24 cellular contexts compared by ENCODE assay signal in the genomic region with DNA sequence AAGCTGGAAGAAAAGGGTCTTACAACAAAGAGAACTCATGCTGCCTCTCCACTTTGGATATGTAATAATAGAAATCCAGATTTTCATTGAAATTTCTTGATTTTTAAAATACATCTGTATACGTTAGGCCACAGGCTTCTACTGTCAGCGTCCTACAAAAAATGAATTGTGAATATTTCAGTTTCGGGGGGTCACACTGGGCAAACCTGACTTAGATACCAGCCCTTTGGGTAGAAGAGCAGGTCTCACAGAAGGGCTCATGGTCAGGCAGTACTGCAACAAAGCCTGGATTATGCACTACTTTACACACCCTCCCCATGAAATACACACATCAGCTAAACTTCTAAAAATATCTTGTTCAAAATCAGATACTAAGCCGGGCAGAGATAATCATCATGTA.
"Had no signal": no experiment of that assay in that cellular context is flagged by ENCODE, and none has a peak within 500 bp of the region (broad histone marks: within the 10 kb centered on the region; RNA-seq: fewer than 3 reads in every experiment).

No MANE protein-coding gene starts in this region.

- H3K4me1 ChIP-seq: stomach, testis, thyroid gland, tibial nerve, transverse colon, upper lobe of left lung, upper lobe of right lung, uterus had no signal

- DNase-seq: stimulated activated CD4-positive, alpha-beta T cell treated with anti-CD3 and anti-CD28 coated beads, Interleukin-2, amount 100 ng/mL, for 48 hours; stimulated activated CD4-positive, alpha-beta T cell treated with anti-CD3 and anti-CD28 coated beads, Interleukin-4, amount 100 ng/mL, for 1 hour; stimulated activated CD4-positive, alpha-beta T cell treated with anti-CD3 and anti-CD28 coated beads, Interleukin-4, amount 100 ng/mL, for 24 hours; stimulated activated CD4-positive, alpha-beta T cell treated with anti-CD3 and anti-CD28 coated beads, Interleukin-4, amount 100 ng/mL, for 4 hours; stimulated activated CD8-positive, alpha-beta memory T cell treated with anti-CD3 and anti-CD28 coated beads, Interleukin-4, amount 100 ng/mL, for 48 hours; stimulated activated naive B cell treated with anti-CD40 and anti-IgM and Interleukin-4, amounts not matched to agents 10 μg/mL and 1 μg/mL and 100 μg/mL, for 72 hours; stimulated activated naive CD4-positive, alpha-beta T cell; stimulated activated naive CD4-positive, alpha-beta T cell treated with Interleukin-2 at 50 U/mL for 16 hours; stimulated activated naive CD8-positive, alpha-beta T cell treated with anti-CD3 and anti-CD28 coated beads, Interleukin-15, amount 100 ng/mL, for 72 hours; stimulated activated naive CD8-positive, alpha-beta T cell treated with anti-CD3 and anti-CD28 coated beads, Interleukin-15, Interleukin-2, amounts not matched to agents 100 U/mL and 50 U/mL, for 24 hours; stomach; substantia nigra; testis; thyroid gland; tibial artery; transverse colon; trophoblast cell; upper lobe of left lung; upper lobe of right lung; uterus had no signal

- H3K4me3 ChIP-seq: stomach, suprapubic skin, testis, thoracic aorta, thyroid gland, tibial artery, tibial nerve, transverse colon, upper lobe of left lung, upper lobe of right lung, uterus, vagina had no signal

- H3K27me3 ChIP-seq: stomach, suprapubic skin, testis, thyroid gland, tibial artery, tibial nerve, transverse colon, upper lobe of left lung, upper lobe of right lung, uterus, vagina had no signal

- H3K9me3 ChIP-seq: suprapubic skin, testis, thyroid gland, uterus, vagina had no signal

- H3K27ac ChIP-seq: stomach, suprapubic skin, testis, thoracic aorta, thyroid gland, tibial artery, tibial nerve, transverse colon, upper lobe of left lung, upper lobe of right lung, uterus, vagina had no signal

- H3K36me3 ChIP-seq: stomach, suprapubic skin, thoracic aorta, thyroid gland, tibial artery, tibial nerve, transverse colon, upper lobe of left lung, upper lobe of right lung, uterus, vagina had no signal
